Comparison of ENCODE assay signal across 23 cellular contexts in the genomic region with DNA sequence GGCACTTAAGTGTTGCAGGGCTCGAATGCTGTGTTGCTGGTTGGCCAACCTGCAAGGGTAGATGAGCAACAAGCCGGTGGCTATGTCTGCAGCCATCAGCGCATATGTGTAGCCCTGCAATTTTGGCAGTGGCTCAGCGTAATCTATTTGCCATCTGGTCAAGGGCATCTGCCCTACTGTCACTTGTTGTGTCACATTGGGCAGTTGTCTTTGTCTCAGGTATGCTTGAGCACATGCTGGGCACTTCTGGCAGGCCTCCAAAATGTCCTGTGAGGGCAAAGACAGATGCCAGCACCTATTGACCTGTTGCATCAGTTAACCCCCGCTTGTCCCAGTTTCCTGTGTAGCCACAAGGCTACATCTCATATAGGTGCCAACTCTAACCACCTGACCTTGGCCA.
"Had no signal": no experiment of that assay in that cellular context is flagged by ENCODE, and none has a peak within 500 bp of the region (broad histone marks: within the 10 kb centered on the region; RNA-seq: fewer than 3 reads in every experiment).

No MANE protein-coding gene starts in this region.

- H3K27ac ChIP-seq: ascending aorta, cardiac muscle cell, left ventricle myocardium inferior, neutrophil, skin epidermis, thoracic aorta, WERI-Rb-1 had no signal

- H3K27me3 ChIP-seq: ascending aorta, cardiac muscle cell, esophagus muscularis mucosa, neutrophil had no signal

- H3K9me3 ChIP-seq: ascending aorta, esophagus muscularis mucosa, left ventricle myocardium inferior, neutrophil, thoracic aorta had no signal

- DNase-seq: activated CD4-positive, alpha-beta T cell treated with anti-CD3 and anti-CD28 coated beads for 48 hours; activated CD4-positive, alpha-beta T cell treated with anti-CD3 and anti-CD28 coated beads, Interleukin-2, amount 50 U/mL, for 48 hours; activated CD8-positive, alpha-beta memory T cell treated with anti-CD3 and anti-CD28 coated beads for 24 hours; activated effector memory CD4-positive, alpha-beta T cell treated with Interleukin-2 at 50 U/mL for 16 hours; activated naive CD4-positive, alpha-beta T cell treated with Interleukin-2 at 50 U/mL for 16 hours; dermis blood vessel endothelial cell; effector CD4-positive, alpha-beta T cell; foreskin melanocyte; left ventricle myocardium inferior; nephron progenitor cell; stimulated activated CD4-positive, alpha-beta T cell treated with anti-CD3 and anti-CD28 coated beads, Interleukin-12 subunit alpha, Interleukin-12 subunit beta, amount 100 ng/mL, for 4 hours; stimulated activated CD4-positive, alpha-beta T cell treated with anti-CD3 and anti-CD28 coated beads, Interleukin-4, amount 100 ng/mL, for 1 hour; stimulated activated naive CD8-positive, alpha-beta T cell treated with anti-CD3 and anti-CD28 coated beads, Interleukin-15, Interleukin-2, amounts not matched to agents 100 U/mL and 50 U/mL, for 24 hours; T-helper 9 cell; WERI-Rb-1 had no signal

- ATAC-seq: activated CD4-positive, CD25-positive, alpha-beta regulatory T cell treated with anti-CD3 and anti-CD28 coated beads, Interleukin-2, amount 50 U/mL, for 24 hours; sciatic nerve; stimulated activated naive CD8-positive, alpha-beta T cell treated with anti-CD3 and anti-CD28 coated beads, Interleukin-15, Interleukin-2, amounts not matched to agents 100 U/mL and 50 U/mL, for 24 hours had no signal

- H3K4me3 ChIP-seq: ascending aorta, cardiac muscle cell, esophagus muscularis mucosa, left ventricle myocardium inferior, skin epidermis, thoracic aorta had no signal

- H3K36me3 ChIP-seq: ascending aorta, cardiac muscle cell, esophagus muscularis mucosa, left ventricle myocardium inferior, neutrophil, thoracic aorta, WERI-Rb-1 had no signal
